In genomic region chr16:50806099-50807062, GRCh38 we compare ENCODE assay signal across 1 cellular context.
TF ChIP-seq lines count a peak whose summit lies in the region.

No MANE protein-coding gene starts in this region.

TF ChIP-seq in HepG2, 621 proteins besides CTCF, POLR2A, EP300 and RAD21 (continued from another document and continues in another):
- TF ChIP-seq ZBED4 (CRISPR knock-in tag; IDR thresholded peaks at IDR 0.05; ENCODE audit: borderline replicate concordance): no peak
- no peak for TF ChIP-seq ZNF281 (CRISPR knock-in tag; IDR thresholded peaks at IDR 0.05; ENCODE audit: borderline replicate concordance)
- no peak for TF ChIP-seq FOXM1 (CRISPR knock-in tag; IDR thresholded peaks at IDR 0.05)
- TF ChIP-seq PRDM4 (CRISPR knock-in tag; IDR thresholded peaks at IDR 0.05; ENCODE audit: borderline replicate concordance): no peak
- no peak for TF ChIP-seq ZNF235 (CRISPR knock-in tag; IDR thresholded peaks at IDR 0.05; ENCODE audit: borderline replicate concordance)
- TF ChIP-seq ZNF598 (CRISPR knock-in tag; IDR thresholded peaks at IDR 0.05; ENCODE audit: borderline replicate concordance): peak; percentile 15; the same call in 1 of the 2 replicates
- no peak for TF ChIP-seq ZNF18 (CRISPR knock-in tag; IDR thresholded peaks at IDR 0.05; ENCODE audit: insufficient replicate concordance)
- TF ChIP-seq SMC3 (IDR thresholded peaks at IDR 0.05; ENCODE audit: low read length): peak; percentile 78
- TF ChIP-seq JUNB (CRISPR knock-in tag; IDR thresholded peaks at IDR 0.05; ENCODE audit: borderline replicate concordance): no peak
- TF ChIP-seq ELF1 (CRISPR knock-in tag; IDR thresholded peaks at IDR 0.05): no peak; the same call in 1 of the 2 replicates
- no peak for TF ChIP-seq MED8 (CRISPR knock-in tag; IDR thresholded peaks at IDR 0.05; ENCODE audit: insufficient replicate concordance)
- no peak for TF ChIP-seq PCBP1 (IDR thresholded peaks at IDR 0.05; ENCODE audit: borderline replicate concordance, low read depth, low read length)
- TF ChIP-seq FOSL1 (CRISPR knock-in tag; IDR thresholded peaks at IDR 0.05; ENCODE audit: borderline replicate concordance): no peak
- peak; percentile 81; the same call in 1 of the 2 replicates for TF ChIP-seq BRCA1 (CRISPR knock-in tag; IDR thresholded peaks at IDR 0.05)
- no peak for TF ChIP-seq GTF2F1 (IDR thresholded peaks at IDR 0.05; ENCODE audit: low read length)
- TF ChIP-seq ZNF33A (CRISPR knock-in tag; IDR thresholded peaks at IDR 0.05; ENCODE audit: borderline replicate concordance): no peak; the same call in 1 of the 2 replicates
- no peak for TF ChIP-seq ZNF672 (CRISPR knock-in tag; IDR thresholded peaks at IDR 0.05)
- no peak for TF ChIP-seq AGO1 (IDR thresholded peaks at IDR 0.05; ENCODE audit: low read depth, low read length, poor library complexity, severe bottlenecking)
- no peak for TF ChIP-seq HOXA9 (CRISPR knock-in tag; IDR thresholded peaks at IDR 0.05; ENCODE audit: borderline replicate concordance)
- no peak for TF ChIP-seq HNRNPLL (IDR thresholded peaks at IDR 0.05; ENCODE audit: low read depth, low read length, poor library complexity, severe bottlenecking)
- no peak for TF ChIP-seq JUND (CRISPR knock-in tag; IDR thresholded peaks at IDR 0.05)
- TF ChIP-seq ZKSCAN8 (CRISPR knock-in tag; IDR thresholded peaks at IDR 0.05; ENCODE audit: borderline replicate concordance): peak; percentile 45; the same call in 1 of the 2 replicates
- peak; percentile 67 for TF ChIP-seq NAIF1 (CRISPR knock-in tag; IDR thresholded peaks at IDR 0.05; ENCODE audit: borderline replicate concordance)
- TF ChIP-seq MAZ (IDR thresholded peaks at IDR 0.05; ENCODE audit: borderline replicate concordance, low read depth, low read length): peak; percentile 44; the same call in 1 of the 2 replicates
- TF ChIP-seq MAZ (CRISPR knock-in tag; IDR thresholded peaks at IDR 0.05; ENCODE audit: low read depth): no peak
- peak; percentile 82 for TF ChIP-seq HNF1B (CRISPR knock-in tag; IDR thresholded peaks at IDR 0.05)
- 0 out of 2 replicates have a peak, but pooled peaks have one; percentile 62 for TF ChIP-seq ZFP90 (CRISPR knock-in tag; IDR thresholded peaks at IDR 0.05; ENCODE audit: borderline replicate concordance)
- TF ChIP-seq ZNF343 (CRISPR knock-in tag; IDR thresholded peaks at IDR 0.05): peak; percentile 57; the same call in 1 of the 2 replicates
- TF ChIP-seq MTA1 (CRISPR knock-in tag; IDR thresholded peaks at IDR 0.05; ENCODE audit: borderline replicate concordance): no peak
- no peak for TF ChIP-seq ZNF709 (CRISPR knock-in tag; IDR thresholded peaks at IDR 0.05)
- TF ChIP-seq TAF1 (CRISPR knock-in tag; IDR thresholded peaks at IDR 0.05): no peak
- TF ChIP-seq ZNF772 (CRISPR knock-in tag; IDR thresholded peaks at IDR 0.05): no peak
- TF ChIP-seq ATF1 (CRISPR knock-in tag; IDR thresholded peaks at IDR 0.05): peak; percentile 31; the same call in 1 of the 2 replicates
- no peak for TF ChIP-seq ZNF674 (CRISPR knock-in tag; IDR thresholded peaks at IDR 0.05; ENCODE audit: low read depth)
- TF ChIP-seq ZNF891 (CRISPR knock-in tag; IDR thresholded peaks at IDR 0.05): no peak
- TF ChIP-seq THYN1 (CRISPR knock-in tag; IDR thresholded peaks at IDR 0.05; ENCODE audit: borderline replicate concordance, low read depth): 0 out of 2 replicates have a peak, but pooled peaks have one; percentile 19
- TF ChIP-seq CEBPB (IDR thresholded peaks at IDR 0.05; ENCODE audit: borderline replicate concordance, low read depth, low read length): no peak
- no peak; the same call in none of the 2 replicates for TF ChIP-seq HDAC2 (CRISPR knock-in tag; IDR thresholded peaks at IDR 0.05)
- TF ChIP-seq TRIM22 (IDR thresholded peaks at IDR 0.05): no peak
- TF ChIP-seq ARID5B (CRISPR knock-in tag; IDR thresholded peaks at IDR 0.05): peak; percentile 33; the same call in 1 of the 2 replicates
- TF ChIP-seq IKZF5 (CRISPR knock-in tag; IDR thresholded peaks at IDR 0.05): peak; percentile 46; the same call in 1 of the 2 replicates
- TF ChIP-seq KDM3A (CRISPR knock-in tag; IDR thresholded peaks at IDR 0.05; ENCODE audit: low read depth): no peak
- TF ChIP-seq NR0B2 (CRISPR knock-in tag; IDR thresholded peaks at IDR 0.05): 0 out of 2 replicates have a peak, but pooled peaks have one; percentile 42
- peak; percentile 62 for TF ChIP-seq HDAC1 (CRISPR knock-in tag; IDR thresholded peaks at IDR 0.05)
